Comparison of ENCODE assay signal across 6 cellular contexts in the genomic region with DNA sequence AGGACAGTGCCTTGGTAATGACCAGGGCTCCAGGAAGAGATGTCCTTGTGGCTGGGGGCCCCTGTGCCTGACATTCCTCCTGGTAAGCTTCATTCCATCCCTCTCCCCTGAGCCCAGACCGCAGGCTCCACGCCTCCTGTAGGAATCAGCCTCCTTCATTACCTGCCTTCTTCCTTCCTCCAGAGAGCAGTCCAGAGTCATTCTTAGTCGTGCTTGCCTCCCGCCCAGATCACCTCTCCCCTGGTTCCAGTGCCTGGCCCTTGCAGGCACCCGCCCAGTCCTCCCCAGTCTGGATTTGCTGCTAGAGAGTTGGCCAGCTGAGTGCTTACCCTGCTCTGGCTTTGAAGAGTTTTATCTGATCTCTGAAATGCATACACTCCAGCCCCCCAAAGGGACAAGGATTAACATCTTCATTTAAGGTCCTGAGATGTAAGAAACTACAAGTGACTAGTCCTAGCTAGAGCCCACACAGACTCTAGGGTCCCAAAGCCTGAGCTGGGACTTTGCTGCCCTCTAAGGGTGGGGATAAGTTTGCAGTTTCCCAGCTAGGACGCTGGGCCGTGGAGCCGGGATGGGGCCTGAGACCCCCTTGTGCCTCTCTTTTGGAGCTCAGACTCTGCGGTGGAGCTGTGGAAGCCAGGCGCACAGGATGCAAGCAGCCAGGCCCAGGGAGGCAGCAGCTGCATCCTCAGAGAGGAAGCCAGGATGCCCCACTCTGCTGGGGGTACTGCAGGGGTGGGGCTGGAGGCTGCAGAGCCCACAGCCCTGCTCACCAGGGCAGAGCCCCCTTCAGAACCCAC.
A peak's percentile ranks its signal among the peaks of the same experiment; 100 is the strongest.
DNase-seq lines count a peak whose midpoint lies in the region; ATAC-seq and TF ChIP-seq lines count a peak whose summit lies in the region.

No MANE protein-coding gene starts in this region.

- DNase-seq in GM13977 (ENCODE audit: low spot score) (peak; percentile 72), OCI-M1 (lab: John Stamatoyannopoulos, UW) (peak; percentile 71), coronary artery (ENCODE audit: low spot score) (no peak), NCI-H2029 treated with DMSO at 0.1 percent for 48 hours (lab: John Stamatoyannopoulos, UW) (no peak)

- H3K36me3 ChIP-seq in rectal smooth muscle tissue (ENCODE audit: control insufficient read depth, insufficient read depth, low read length): no peaks in the 10 kb centered on the region

- H3K9ac ChIP-seq in rectal smooth muscle tissue (ENCODE audit: low read length): no peak overlapping the region

- in situ Hi-C loops in GM13977 (cut with MboI; ENCODE audit: low pct_unique_long_range_greater_than_20kb, low sequenced_read_pairs, unreplicated experiment): no loop called here

- H3K27ac ChIP-seq in coronary artery: peak overlapping the region in 1 of 2 donors; percentile 1
- H3K27ac ChIP-seq in rectal smooth muscle tissue (ENCODE audit: low read depth, low read length): no peak overlapping the region

- ATAC-seq in HG03097 (IDR thresholded peaks at IDR 0.05; ENCODE audit: low FRiP score, unreplicated experiment): no peak

- peaks cover 10% of the 10 kb centered on the region for H3K4me1 ChIP-seq in rectal smooth muscle tissue (ENCODE audit: control insufficient read depth, insufficient read depth, low read length)

- TF ChIP-seq CTCF in GM13977 (IDR thresholded peaks at IDR 0.05; ENCODE audit: extremely low read depth, insufficient read depth, missing control alignments) (peak; percentile 66), coronary artery (IDR thresholded peaks at IDR 0.05) (peak; percentile 22)

- H3K4me3 ChIP-seq in coronary artery (no peak overlapping the region), rectal smooth muscle tissue (ENCODE audit: low read length) (peak overlapping the region; percentile 37)

- no peaks in the 10 kb centered on the region for H3K27me3 ChIP-seq in rectal smooth muscle tissue (ENCODE audit: control insufficient read depth, insufficient read depth, low read length)

Comparison
In these comparisons a context has a peak if more than half of its experiments do, and no peak if none do; other contexts are left out.
1. DNase-seq: peak in GM13977 (single experiment) and OCI-M1 (single experiment); none in coronary artery (single experiment) and NCI-H2029 treated with DMSO at 0.1 percent for 48 hours (single experiment).